Comparison of ENCODE assay signal across 8 cellular contexts in the genomic region with DNA sequence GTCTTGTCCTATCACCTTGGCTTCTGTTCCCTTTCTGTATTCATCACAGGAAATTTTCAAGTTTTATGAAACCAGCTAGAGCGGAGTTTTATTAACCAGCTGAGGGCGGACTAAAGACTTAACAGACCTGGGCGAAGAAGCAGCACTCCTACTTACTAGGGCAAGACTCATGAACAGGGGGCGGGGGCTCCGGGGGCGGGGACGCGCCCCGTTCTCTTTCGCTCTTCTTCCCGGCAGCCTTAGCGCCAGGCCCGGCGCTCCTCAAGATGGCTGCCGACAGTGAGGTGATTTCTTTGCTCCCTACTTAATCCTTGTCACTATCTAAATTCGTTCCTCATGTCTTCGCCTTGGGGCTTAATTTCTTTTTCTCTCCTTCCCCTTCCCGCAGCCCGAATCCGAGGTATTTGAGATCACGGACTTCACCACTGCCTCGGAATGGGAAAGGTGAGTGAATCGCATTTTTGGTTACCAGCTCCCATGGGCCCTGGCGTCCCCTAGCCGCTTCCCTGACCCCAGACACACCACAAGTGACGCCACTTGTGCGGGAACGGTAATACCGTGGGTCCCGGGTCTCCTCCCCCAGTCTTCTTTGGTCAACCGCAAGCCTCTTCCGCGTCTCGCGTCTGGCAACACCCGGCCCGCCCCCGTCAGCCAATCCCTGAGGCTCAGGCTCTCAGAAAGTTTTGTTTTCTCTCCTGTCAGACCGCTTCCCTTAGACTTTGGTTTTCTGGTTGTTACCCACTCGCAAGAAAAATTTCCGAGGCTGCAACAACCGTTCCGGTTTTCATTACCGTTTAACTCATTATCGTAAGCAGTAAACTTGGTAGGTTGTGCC. TPM values are rescaled to one million over a fixed set of nuclear protein-coding genes. Genes with fewer than 3 reads are reported as not detected.
DNase-seq lines count a peak whose midpoint lies in the region; FAIRE-seq and TF ChIP-seq lines count a peak whose summit lies in the region.

A gene (plus strand): TSS at position 251 of the 835 bp plus-strand sequence. CDS start 16 bp downstream, at position 267.

- H3K9me3 ChIP-seq in ES-I3 (ENCODE audit: control insufficient read depth, insufficient read depth, low read length) (no peaks in the 10 kb centered on the region), stomach (no peaks in the 10 kb centered on the region)

- peak within 1 kb of the TSS; percentile 89 to 95 (median 92) for H3K27ac ChIP-seq in stomach

- TF ChIP-seq POLR2A in H54 (IDR thresholded peaks at IDR 0.05; ENCODE audit: low read depth, low read length) (peak; percentile 65), stomach (IDR thresholded peaks at IDR 0.05) (no peak)

- no peaks in the 10 kb centered on the region for H3K27me3 ChIP-seq in stomach

- H3K4me1 Mint-ChIP-seq in neural crest cell = peaks cover 33% of the 10 kb centered on the region

- peak within 1 kb of the TSS; percentile 99 for H3K27ac Mint-ChIP-seq in neural crest cell (ENCODE audit: unreplicated experiment)

- H3K9me3 Mint-ChIP-seq in neural crest cell = no peaks in the 10 kb centered on the region

- H3K36me3 ChIP-seq in ES-I3 (ENCODE audit: insufficient read depth, low read length) (no peaks in the 10 kb centered on the region), stomach (no peaks in the 10 kb centered on the region)

- H3K27me3 Mint-ChIP-seq in neural crest cell (ENCODE audit: low read depth) = no peaks in the 10 kb centered on the region

- H3K4me3 ChIP-seq in foreskin fibroblast (ENCODE audit: low read depth in 1 of 2, low read length in 2 of 2) (peak within 1 kb of the TSS; percentile 100), stomach (peak within 1 kb of the TSS; percentile 58 to 76 (median 70))

- FAIRE-seq in H54 (lab: Jason Lieb, UNC) = peak; percentile 67

- no peak for TF ChIP-seq CTCF in foreskin fibroblast (IDR thresholded peaks at IDR 0.05; ENCODE audit: low read depth, low read length)
- no peak for TF ChIP-seq CTCF in neural crest cell (conservative IDR thresholded peaks at IDR 0.05)
- TF ChIP-seq CTCF in stomach (IDR thresholded peaks at IDR 0.05) = no peak

- peaks cover 2% of the 10 kb centered on the region for H3K36me3 Mint-ChIP-seq in neural crest cell (ENCODE audit: low read depth)

- peak within 1 kb of the TSS; percentile 91 for H3K9ac ChIP-seq in ES-I3 (ENCODE audit: low read depth, low read length)

- DNase-seq in H54 (ENCODE audit: insufficient read length, low spot score) (peak; percentile 79), LoVo (ENCODE audit: low spot score) (peak; percentile 87), SIG-M5 (lab: John Stamatoyannopoulos, UW) (peak; percentile 59), activated gamma-delta T cell (lab: John Stamatoyannopoulos, UW) (peak; percentile 74), foreskin fibroblast (peak; percentile 80 to 93), neural crest cell (ENCODE audit: low read depth, low spot score) (peak; percentile 45), stomach (peak; percentile 81)

- WGBS in stomach, 5 donors = 0 to 1% (median 1%) methylated on average over 45 of the region's 45 CpGs

- TF ChIP-seq EP300 in stomach (IDR thresholded peaks at IDR 0.05) = no peak

- peak within 1 kb of the TSS; percentile 97 for H3K4me3 Mint-ChIP-seq in neural crest cell

- intact Hi-C loops in stomach (cut with DNase I; ENCODE audit: low total_unique reads) = no loop called here

- H3K4me1 ChIP-seq in ES-I3 (ENCODE audit: insufficient read depth, low read length) (peaks cover 5% of the 10 kb centered on the region; the same call in 1 of the 2 replicates), stomach (peaks cover 19 to 62% (median 51%) of the 10 kb centered on the region in 4 donors)

RNA-seq across cellular contexts. Expression of the gene that starts here (rescaled TPM):
- 30.7 and 32.0 TPM in 2 replicates for total RNA-seq in neural crest cell
- total RNA-seq in stomach = 100 to 1,000 TPM in 1 of 5 donors, 10 to 100 TPM in 4; 32.1 to 556 (median 53.5) TPM
- polyA plus RNA-seq in stomach = 10 to 100 TPM; 14.2 to 20.0 (median 15.9) TPM

Comparison
In these comparisons a context has a peak if more than half of its experiments do, and no peak if none do; other contexts are left out.
1. Peak in every context shown above with its lines: DNase-seq, H3K4me3 ChIP-seq and H3K27ac ChIP-seq.